Comparison of ENCODE assay signal across 11 cellular contexts in the genomic region with DNA sequence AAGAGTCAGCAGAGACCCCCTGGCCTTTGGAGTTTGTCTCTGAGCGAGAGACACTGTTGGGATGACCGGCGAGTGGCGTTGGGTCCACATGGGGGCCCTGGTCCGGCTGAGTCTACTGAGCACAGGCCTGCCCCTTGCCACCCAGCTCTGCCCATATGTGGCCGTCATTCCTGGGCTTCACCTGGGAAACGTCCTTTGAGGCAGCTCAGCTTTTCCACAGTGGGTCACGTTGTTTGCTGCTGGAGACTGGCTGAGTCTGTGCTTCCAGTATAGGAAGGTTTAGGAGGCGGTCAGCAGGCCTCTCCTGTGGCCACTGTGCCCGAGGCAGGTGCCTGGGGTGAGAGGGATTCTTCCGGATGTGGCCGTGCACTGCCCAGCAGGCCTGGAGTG. TPM values are rescaled to one million over a fixed set of nuclear protein-coding genes. Genes with fewer than 3 reads are reported as not detected.
DNase-seq lines count a peak whose midpoint lies in the region; ATAC-seq and TF ChIP-seq lines count a peak whose summit lies in the region.
"Had no signal": no experiment of that assay in that cellular context is flagged by ENCODE, and none has a peak within 500 bp of the region (broad histone marks: within the 10 kb centered on the region; RNA-seq: fewer than 3 reads in every experiment).

No MANE protein-coding gene starts in this region.

- no peaks in the 10 kb centered on the region for H3K9me3 Mint-ChIP-seq in CD4-positive, alpha-beta T cell

- ATAC-seq in CD4-positive, alpha-beta T cell (ENCODE audit: poor library complexity): no peak
- no peak for ATAC-seq in HG02678 (IDR thresholded peaks at IDR 0.05; ENCODE audit: unreplicated experiment)

- H3K4me3 ChIP-seq in mammary epithelial cell (replicated peaks in 1 of 3; ENCODE audit: insufficient read depth in 1 of 3, low read depth in 2 of 3, low read length in 3 of 3) (no peak overlapping the region), osteoblast (ENCODE audit: insufficient read depth, low read length) (peak overlapping the region; percentile 24)

- BruUV-seq in mammary epithelial cell (replicated peaks; lab: Mats Ljungman, UMichigan): TSS peak; percentile 51

- H3K27me3 Mint-ChIP-seq in CD4-positive, alpha-beta T cell: peaks cover 5% of the 10 kb centered on the region

- H3K79me2 ChIP-seq in mammary epithelial cell (ENCODE audit: insufficient read depth, low read length) (no peaks in the 10 kb centered on the region), osteoblast (ENCODE audit: insufficient read depth, low read length) (no peaks in the 10 kb centered on the region)

- H2AFZ ChIP-seq in mammary epithelial cell (ENCODE audit: low read depth, low read length) (no peak overlapping the region), osteoblast (ENCODE audit: low read length) (peak overlapping the region; percentile 16)

- H3K9me3 ChIP-seq in CD4-positive, alpha-beta T cell (ENCODE audit: control insufficient read depth, low read length): no peaks in the 10 kb centered on the region
- H3K9me3 ChIP-seq in mammary epithelial cell (replicated peaks; ENCODE audit: insufficient read depth, low read length): no peaks in the 10 kb centered on the region
- no peaks in the 10 kb centered on the region for H3K9me3 ChIP-seq in osteoblast (ENCODE audit: low read depth, low read length)

- H3K36me3 ChIP-seq in mammary epithelial cell (ENCODE audit: insufficient read depth, low read length) (no peaks in the 10 kb centered on the region), osteoblast (ENCODE audit: insufficient read depth, low read length) (no peaks in the 10 kb centered on the region)

- CTCF ChIA-PET in CD4-positive, alpha-beta T cell (lab: Charles Lee): interaction anchor here (1.4 to 2.8 kb wide), 3 partner anchors 16 to 70 kb away, joined by 4 to 20 read pairs (median 6); no protein-coding TSS in a partner anchor
- CTCF ChIA-PET in mammary epithelial cell (lab: Charles Lee; ENCODE audit: low non-redundant PET): interaction anchor here (0.6 kb wide), 1 partner anchor 48 kb away, joined by 3 read pairs; no protein-coding TSS in a partner anchor

- H3K27ac Mint-ChIP-seq in CD4-positive, alpha-beta T cell: peak overlapping the region; percentile 99

- H3K9ac ChIP-seq in mammary epithelial cell (ENCODE audit: insufficient read depth, low read length): peak overlapping the region; percentile 35

- peak overlapping the region; percentile 86 for H3K4me3 Mint-ChIP-seq in CD4-positive, alpha-beta T cell

- H3K4me1 ChIP-seq in mammary epithelial cell (ENCODE audit: insufficient read depth, low read length): peaks cover 60% of the 10 kb centered on the region
- peaks cover 23% of the 10 kb centered on the region for H3K4me1 ChIP-seq in osteoblast (ENCODE audit: insufficient read depth, low read length)

- H3K4me2 ChIP-seq in mammary epithelial cell (ENCODE audit: insufficient read depth, low read depth, low read length) (peak overlapping the region; percentile 43), osteoblast (ENCODE audit: insufficient read depth, low read length) (peak overlapping the region; percentile 19)

- POLR2A ChIA-PET in CD4-positive, alpha-beta T cell (lab: Charles Lee): interaction anchor here (0.8 to 2.7 kb wide), 3 partner anchors 9 to 19 kb away, joined by 3 to 20 read pairs (median 11); no protein-coding TSS in a partner anchor

- peaks cover 68% of the 10 kb centered on the region for H3K4me1 Mint-ChIP-seq in CD4-positive, alpha-beta T cell (ENCODE audit: low read depth)

- H3K36me3 Mint-ChIP-seq in CD4-positive, alpha-beta T cell (ENCODE audit: low read depth): peaks cover 12% of the 10 kb centered on the region

- 44% methylated on average over 11 of the region's 12 CpGs for WGBS in mammary epithelial cell (ENCODE audit: low coverage, missing lambda C conversion rate)

- H3K27ac ChIP-seq in CD4-positive, alpha-beta T cell (ENCODE audit: low read depth, low read length): peak overlapping the region; percentile 48
- peak overlapping the region; percentile 57 for H3K27ac ChIP-seq in mammary epithelial cell (ENCODE audit: insufficient read depth, low read depth, low read length)
- peak overlapping the region; percentile 78 for H3K27ac ChIP-seq in osteoblast (ENCODE audit: low read depth, low read length)

- TF ChIP-seq CTCF in CD4-positive, alpha-beta T cell (IDR thresholded peaks at IDR 0.05): no peak
- no peak for TF ChIP-seq CTCF in mammary epithelial cell (conservative IDR thresholded peaks at IDR 0.05 in 1 of 2, IDR thresholded peaks at IDR 0.05 in 1 of 2; ENCODE audit: extremely low read depth in 1 of 2, insufficient read depth in 1 of 2, low read depth in 1 of 2, low read length in 2 of 2)
- no peak for TF ChIP-seq CTCF in osteoblast (IDR thresholded peaks at IDR 0.05; ENCODE audit: extremely low read depth, low read depth, low read length)

- intact Hi-C loops in CD4-positive, alpha-beta T cell (cut with DNase I, micrococcal nuclease): loop anchor here in 1 of 2 experiments (1.0 to 5.0 kb wide), 2 partner anchors 16 to 48 kb away; a partner anchor contains a TSS
- intact Hi-C loops in mammary epithelial cell (cut with micrococcal nuclease): loop anchor here (1.0 to 2.0 kb wide), 2 partner anchors 15 to 49 kb away; a partner anchor contains a TSS

- no peaks in the 10 kb centered on the region for H3K27me3 ChIP-seq in CD4-positive, alpha-beta T cell (ENCODE audit: control insufficient read depth, insufficient read depth, low read length)
- H3K27me3 ChIP-seq in mammary epithelial cell (ENCODE audit: insufficient read depth, low read length) (no peaks in the 10 kb centered on the region), osteoblast (ENCODE audit: insufficient read depth, low read length) (peaks cover 7% of the 10 kb centered on the region)

- no peak for DNase-seq in CD4-positive, alpha-beta T cell
- peak; percentile 62 for DNase-seq in M059J (ENCODE audit: low read depth)
- DNase-seq in mammary epithelial cell: no peak
- no peak for DNase-seq in osteoblast (ENCODE audit: insufficient read length, low spot score, missing footprints)
- DNase-seq in NCI-H526 (lab: John Stamatoyannopoulos, UW): no peak
- no peak for DNase-seq in NCI-H526 treated with DMSO at 0.1 percent for 48 hours (lab: John Stamatoyannopoulos, UW)
- DNase-seq in NCI-H2081 treated with DMSO at 0.1 percent for 48 hours (lab: John Stamatoyannopoulos, UW): no peak
- DNase-seq: DMS79 had no signal

- dilution Hi-C loops in mammary epithelial cell (cut with HindIII; ENCODE audit: low sequenced_read_pairs): no loop called here

- no peaks in the 10 kb centered on the region for H4K20me1 ChIP-seq in mammary epithelial cell (ENCODE audit: insufficient read depth, low read length)
- peaks cover 3% of the 10 kb centered on the region for H4K20me1 ChIP-seq in osteoblast (ENCODE audit: insufficient read depth, low read length)

- in situ Hi-C loops in mammary epithelial cell (cut with MboI; ENCODE audit: low sequenced_read_pairs in 2 of 2): no loop called here

RNA-seq across cellular contexts. Expression of a gene that starts 17.1 kb away (rescaled TPM):
- 10 to 100 TPM; 95.6 to 95.9 TPM for total RNA-seq in CD4-positive, alpha-beta T cell
- total RNA-seq in M059J (2014; rRNA removed; shearing (Covaris generic)): 0.02 and 1.3 TPM in 2 replicates
- total RNA-seq in mammary epithelial cell (10 to 100 TPM in 1 of 2 donors, under 1 TPM in 1; 0.33 to 46.1 TPM), osteoblast (1.2 and 2.2 TPM in 2 replicates)
- polyA plus RNA-seq in mammary epithelial cell: 9.9 TPM
- polyA minus RNA-seq in mammary epithelial cell: 31.1 TPM

RNA-seq across cellular contexts. Expression of a gene that starts 21.9 kb away (rescaled TPM):
- under 1 TPM; 0.11 to 0.14 TPM for total RNA-seq in CD4-positive, alpha-beta T cell
- total RNA-seq in M059J (2014; rRNA removed; shearing (Covaris generic)): not detected in 2 replicates
- not detected for total RNA-seq in mammary epithelial cell
- polyA plus RNA-seq in mammary epithelial cell: not detected
- not detected for polyA minus RNA-seq in mammary epithelial cell
- total RNA-seq in osteoblast: not detected in 2 replicates
- total RNA-seq: kidney epithelial cell, temporal lobe had no signal

RNA-seq across cellular contexts. Expression of a gene that starts 29.6 kb away (rescaled TPM):
- total RNA-seq in CD4-positive, alpha-beta T cell: not detected
- total RNA-seq in M059J (2014; rRNA removed; shearing (Covaris generic)): not detected in 2 replicates
- not detected for total RNA-seq in mammary epithelial cell
- not detected for polyA plus RNA-seq in mammary epithelial cell
- not detected for polyA minus RNA-seq in mammary epithelial cell
- not detected in 2 replicates for total RNA-seq in osteoblast
- total RNA-seq: kidney epithelial cell, temporal lobe had no signal

RNA-seq across cellular contexts. Expression of a gene that starts 49.1 kb away (rescaled TPM):
- 10 to 100 TPM; 89.3 to 94.2 TPM for total RNA-seq in CD4-positive, alpha-beta T cell
- total RNA-seq in M059J (2014; rRNA removed; shearing (Covaris generic)): 38.6 and 51.9 TPM in 2 replicates
- total RNA-seq in mammary epithelial cell (10 to 100 TPM; 59.3 to 78.1 TPM), osteoblast (60.8 and 63.6 TPM in 2 replicates)
- polyA plus RNA-seq in mammary epithelial cell: 56.4 TPM
- polyA minus RNA-seq in mammary epithelial cell: 53.1 TPM

RNA-seq across cellular contexts. Expression of a gene that starts 49.1 kb away (rescaled TPM):
- total RNA-seq in CD4-positive, alpha-beta T cell: 10 to 100 TPM; 38.1 to 40.9 TPM
- 32.5 and 33.3 TPM in 2 replicates for total RNA-seq in M059J (2014; rRNA removed; shearing (Covaris generic))
- total RNA-seq in mammary epithelial cell: 10 to 100 TPM; 10.5 to 39.7 TPM
- 25.3 TPM for polyA plus RNA-seq in mammary epithelial cell
- polyA minus RNA-seq in mammary epithelial cell: 23.8 TPM
- total RNA-seq in osteoblast: 20.9 and 24.6 TPM in 2 replicates
